In the genomic region with DNA sequence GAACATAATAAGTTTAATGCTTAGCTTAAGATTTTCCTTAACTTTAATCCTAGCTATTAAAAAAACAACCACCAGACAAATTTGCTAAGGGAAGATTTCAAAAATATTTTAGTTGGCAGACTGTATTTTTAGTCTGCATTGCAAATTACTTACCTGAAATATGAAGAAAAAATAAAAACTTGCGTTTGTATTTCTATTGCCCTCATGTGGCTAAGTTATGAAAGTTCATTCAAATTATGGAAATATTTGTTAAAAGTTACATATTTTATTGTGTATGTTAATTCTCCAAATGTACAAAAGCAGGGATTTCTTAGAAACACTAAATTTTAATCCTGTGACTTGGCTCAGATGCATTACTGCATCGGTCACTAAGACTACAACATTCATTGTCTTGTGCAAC, we compare ENCODE assay signal across 20 cellular contexts. TPM values are rescaled to one million over a fixed set of nuclear protein-coding genes. Genes with fewer than 3 reads are reported as not detected.
DNase-seq lines count a peak whose midpoint lies in the region; ATAC-seq, FAIRE-seq and TF ChIP-seq lines count a peak whose summit lies in the region.
"Had no signal": no experiment of that assay in that cellular context is flagged by ENCODE, and none has a peak within 500 bp of the region (broad histone marks: within the 10 kb centered on the region; RNA-seq: fewer than 3 reads in every experiment).

No MANE protein-coding gene starts in this region.

- H3K27me3 Mint-ChIP-seq in glutamatergic neuron (ENCODE audit: unreplicated experiment), result no peaks in the 10 kb centered on the region

- TF ChIP-seq POLR2A in A549 (IDR thresholded peaks at IDR 0.05; ENCODE audit: low read length) (no peak), HepG2 (IDR thresholded peaks at IDR 0.05; ENCODE audit: insufficient read depth in 1 of 2, low read depth in 2 of 2, low read length in 2 of 2) (no peak)

- H3K27ac ChIP-seq in A549 (no peak overlapping the region), HepG2 (ENCODE audit: extremely low read length, insufficient read depth, low read length) (no peak overlapping the region), heart right ventricle (no peak overlapping the region)
- H3K27ac ChIP-seq: neutrophil, right lobe of liver, stomach, upper lobe of right lung had no signal

- no peak overlapping the region for H3K27ac Mint-ChIP-seq in glutamatergic neuron (ENCODE audit: unreplicated experiment)

- no peaks in the 10 kb centered on the region for H3K9me3 ChIP-seq in A549
- no peaks in the 10 kb centered on the region for H3K9me3 ChIP-seq in adipocyte (ENCODE audit: control insufficient read depth, low read length)
- no peaks in the 10 kb centered on the region for H3K9me3 ChIP-seq in HepG2 (ENCODE audit: low read length)
- H3K9me3 ChIP-seq in heart right ventricle, result no peaks in the 10 kb centered on the region
- H3K9me3 ChIP-seq: HAP-1, mucosa of descending colon, neutrophil, right lobe of liver, stomach, upper lobe of right lung had no signal

- no peaks in the 10 kb centered on the region for H3K27me3 ChIP-seq in adipocyte (replicated peaks; ENCODE audit: control insufficient read depth, insufficient read depth, low read length)
- H3K27me3 ChIP-seq in HepG2 (ENCODE audit: control insufficient read depth in 1 of 2, insufficient read depth in 2 of 2, low read length in 2 of 2), result no peaks in the 10 kb centered on the region
- H3K27me3 ChIP-seq in heart right ventricle, result no peaks in the 10 kb centered on the region
- H3K27me3 ChIP-seq: neutrophil, right lobe of liver, stomach, upper lobe of right lung had no signal

- DNase-seq in A549 (ENCODE audit: low read depth in 1 of 2, low spot score in 1 of 2) (no peak), GM12864 (ENCODE audit: low read depth) (no peak), adipocyte (ENCODE audit: low read depth) (peak; percentile 40), glutamatergic neuron (no peak), HepG2 (ENCODE audit: low spot score) (no peak), posterior cingulate gyrus (no peak), NCI-H2081 (lab: John Stamatoyannopoulos, UW) (no peak), heart right ventricle (no peak)
- DNase-seq: KBM-7; left ventricle myocardium superior; mucosa of descending colon; NCI-H526 treated with DMSO at 0.1 percent for 48 hours; right lobe of liver; stimulated activated CD4-positive, alpha-beta T cell treated with anti-CD3 and anti-CD28 coated beads, Interleukin-1b, Interleukin-23, amount 100 ng/mL, for 48 hours; stomach; T-helper 9 cell; upper lobe of right lung had no signal

- no peak for ATAC-seq in A549
- ATAC-seq in HepG2, result no peak
- no peak for ATAC-seq in heart right ventricle
- ATAC-seq: GM12878, left ventricle myocardium superior, mucosa of descending colon, right lobe of liver, upper lobe of right lung had no signal

- in situ Hi-C loops in HepG2 (cut with HindIII; ENCODE audit: extremely low pct_ligation_motif_present, low pct_unique_long_range_greater_than_20kb), result no loop called here

- intact Hi-C loops in HepG2 (cut with micrococcal nuclease; ENCODE audit: unreplicated experiment), result no loop called here
- intact Hi-C loops in posterior cingulate gyrus (cut with DNase I), result no loop called here
- intact Hi-C loops in heart right ventricle (cut with DNase I), result no loop called here

- TF ChIP-seq RAD21 in A549 (conservative IDR thresholded peaks at IDR 0.05 in 1 of 2, IDR thresholded peaks at IDR 0.05 in 1 of 2) (peak; percentile 28 to 52; a peak in 3 of 5 replicates), HepG2 (CRISPR knock-in tag; IDR thresholded peaks at IDR 0.05) (no peak)

- no peaks in the 10 kb centered on the region for H3K9me3 Mint-ChIP-seq in glutamatergic neuron (ENCODE audit: unreplicated experiment)

- H3K9ac ChIP-seq in adipocyte (ENCODE audit: low read length) (no peak overlapping the region), HepG2 (ENCODE audit: insufficient read depth, low read depth, low read length) (no peak overlapping the region)

- H3K4me3 ChIP-seq in A549 (no peak overlapping the region), GM12864 (ENCODE audit: low read depth, low read length) (no peak overlapping the region), adipocyte (ENCODE audit: low read length) (no peak overlapping the region), HepG2 (replicated peaks in 1 of 3; ENCODE audit: insufficient read depth in 1 of 3, low read depth in 2 of 3, low read length in 3 of 3) (no peak overlapping the region), heart right ventricle (no peak overlapping the region)
- H3K4me3 ChIP-seq: GM12878, HAP-1, mucosa of descending colon, right lobe of liver, stomach, upper lobe of right lung had no signal

- TF ChIP-seq EP300 in A549 (IDR thresholded peaks at IDR 0.05) (no peak), HepG2 (IDR thresholded peaks at IDR 0.05; ENCODE audit: low read depth in 2 of 2, low read length in 2 of 2) (no peak), HepG2 (CRISPR knock-in tag; IDR thresholded peaks at IDR 0.05; ENCODE audit: borderline replicate concordance) (no peak)

- H3K4me1 Mint-ChIP-seq in glutamatergic neuron (ENCODE audit: low read depth, unreplicated experiment), result no peaks in the 10 kb centered on the region

- POLR2A ChIA-PET in A549 (lab: Yijun Ruan, JAX), result interaction anchor here (0.6 to 0.9 kb wide), 2 partner anchors 9 to 135 kb away, joined by 3 read pairs; no protein-coding TSS in a partner anchor
- POLR2A ChIA-PET in HepG2 (lab: Yijun Ruan, JAX), result no interaction called here

- peaks cover 66% of the 10 kb centered on the region for H3K36me3 ChIP-seq in adipocyte (ENCODE audit: control insufficient read depth, insufficient read depth, low read length, severe bottlenecking)
- peaks cover 3 to 38% of the 10 kb centered on the region in 2 experiments for H3K36me3 ChIP-seq in HepG2 (replicated peaks in 1 of 2; ENCODE audit: control insufficient read depth in 1 of 2, insufficient read depth in 2 of 2, low read length in 2 of 2)
- peaks cover 0 to 99% (median 19%) of the 10 kb centered on the region in 9 donors for H3K36me3 ChIP-seq in heart right ventricle

- FAIRE-seq in A549 (lab: Jason Lieb, UNC) (peak; percentile 78), HepG2 (lab: Jason Lieb, UNC) (no peak)
- FAIRE-seq: GM12878 had no signal

- no peaks in the 10 kb centered on the region for H3K79me2 ChIP-seq in HepG2 (ENCODE audit: insufficient read depth, low read length)

- CTCF ChIA-PET in A549 (lab: Yijun Ruan, JAX), result interaction anchor here (0.6 to 29.8 kb wide), 16 partner anchors 9 to 129 kb away, joined by 3 to 685 read pairs (median 4); partner anchors contain the start of gene GCNT3
- CTCF ChIA-PET in HepG2 (lab: Yijun Ruan, JAX; ENCODE audit: low intra/inter-chr PET ratio, low total read pairs), result no interaction called here

- H4K20me1 ChIP-seq in HepG2 (ENCODE audit: insufficient read depth, low read length), result no peaks in the 10 kb centered on the region; the same call in 1 of the 2 replicates

- H3K4me2 ChIP-seq in A549, result no peak overlapping the region
- H3K4me2 ChIP-seq in HepG2 (ENCODE audit: low read depth, low read length), result no peak overlapping the region

- TF ChIP-seq CTCF in A549 (IDR thresholded peaks at IDR 0.05) (peak; percentile 49), GM12864 (IDR thresholded peaks at IDR 0.05; ENCODE audit: low read depth, low read length, missing control alignments) (peak; percentile 12), glutamatergic neuron (IDR thresholded peaks at IDR 0.05; ENCODE audit: partially characterized antibody, unreplicated experiment) (peak; percentile 45), HepG2 (CRISPR knock-in tag; IDR thresholded peaks at IDR 0.05) (no peak), heart right ventricle (IDR thresholded peaks at IDR 0.05) (peak in 2 of 9 donors; percentile 5 to 13)

- no peaks in the 10 kb centered on the region for H3K36me3 Mint-ChIP-seq in glutamatergic neuron (ENCODE audit: unreplicated experiment)

- H2AFZ ChIP-seq in HepG2 (ENCODE audit: low read length), result no peak overlapping the region

- 66% methylated on average over 2 of the region's 2 CpGs for WGBS in A549 (ENCODE audit: missing lambda C conversion rate)
- WGBS in HepG2 (ENCODE audit: low lambda C conversion rate), result 98% methylated on average over 2 of the region's 2 CpGs
- 89 to 92% methylated on average over 2 of the region's 2 CpGs for WGBS in heart right ventricle, 2 donors

- H3K4me1 ChIP-seq in A549 (peaks cover 6% of the 10 kb centered on the region), adipocyte (ENCODE audit: control insufficient read depth, insufficient read depth, low read length) (no peaks in the 10 kb centered on the region), HepG2 (ENCODE audit: insufficient read depth, low read length) (no peaks in the 10 kb centered on the region), heart right ventricle (no peaks in the 10 kb centered on the region)
- H3K4me1 ChIP-seq: right lobe of liver, stomach, upper lobe of right lung had no signal

- BruUV-seq in HepG2 (replicated peaks; lab: Mats Ljungman, UMichigan), result no TSS peak

- no peak overlapping the region for H3K4me3 Mint-ChIP-seq in glutamatergic neuron (ENCODE audit: unreplicated experiment)

RNA-seq across cellular contexts. Expression of gene GTF2A2, which starts 15.0 kb away (rescaled TPM):
- polyA plus RNA-seq in A549 (2011; rRNA removed), result 137 and 220 TPM in 2 replicates
- 74.0 and 85.5 TPM in 2 replicates for polyA plus RNA-seq in A549 (2012; cell fraction: cytosol; rRNA removed)
- 44.3 and 45.3 TPM in 2 replicates for polyA plus RNA-seq in A549 (2012; cell fraction: nucleus; rRNA removed)
- 259 to 282 TPM (median 267 TPM) in 3 replicates for polyA plus RNA-seq in A549 (2017; fragmentation: RNase III; extraction: RNeasy Plus Mini Kit Qiagen cat#74134 plus additional on column Dnase treatment)
- polyA minus RNA-seq in A549 (2011; rRNA and poly(A)+ RNA removed), result 18.5 and 19.0 TPM in 2 replicates
- 105 TPM for total RNA-seq in glutamatergic neuron (ENCODE audit: unreplicated experiment)
- 106 and 118 TPM in 2 replicates for total RNA-seq in HepG2 (2016; rRNA removed; fragmentation: Illumina TruSeq; extraction: Trizol)
- total RNA-seq in HepG2 (2016; cell fraction: cytosol; rRNA removed; fragmentation: Illumina TruSeq; extraction: Trizol; ENCODE audit: low read depth), result 74.1 and 118 TPM in 2 replicates
- total RNA-seq in HepG2 (2016; cell fraction: insoluble cytoplasmic fraction; rRNA removed; fragmentation: Illumina TruSeq; extraction: Trizol), result 109 and 142 TPM in 2 replicates
- 141 and 182 TPM in 2 replicates for total RNA-seq in HepG2 (2016; cell fraction: membrane; rRNA removed; fragmentation: Illumina TruSeq; extraction: Trizol)
- 39.0 and 52.5 TPM in 2 replicates for total RNA-seq in HepG2 (2016; cell fraction: nucleus; rRNA removed; fragmentation: Illumina TruSeq; extraction: Trizol)
- polyA plus RNA-seq in HepG2 (2011; rRNA removed), result 23.3 and 24.4 TPM in 2 replicates
- polyA plus RNA-seq in HepG2 (2011; cell fraction: cytosol; rRNA removed), result 24.7 and 43.0 TPM in 2 replicates
- 5.5 and 6.4 TPM in 2 replicates for polyA plus RNA-seq in HepG2 (2011; cell fraction: nucleus; rRNA removed)
- polyA plus RNA-seq in HepG2 (2012), result 44.4 and 55.1 TPM in 2 replicates
- polyA plus RNA-seq in HepG2 (2016; cell fraction: cytosol; fragmentation: Illumina TruSeq; extraction: Trizol; ENCODE audit: low read depth), result 234 and 380 TPM in 2 replicates
- polyA plus RNA-seq in HepG2 (2016; cell fraction: insoluble cytoplasmic fraction; fragmentation: Illumina TruSeq; extraction: Trizol; ENCODE audit: low read depth), result 194 and 206 TPM in 2 replicates
- 203 and 294 TPM in 2 replicates for polyA plus RNA-seq in HepG2 (2016; cell fraction: membrane; fragmentation: Illumina TruSeq; extraction: Trizol; ENCODE audit: low read depth)
- 80.3 and 80.7 TPM in 2 replicates for polyA plus RNA-seq in HepG2 (2016; cell fraction: nucleus; fragmentation: Illumina TruSeq; extraction: Trizol; ENCODE audit: insufficient read depth, low read depth)
- polyA minus RNA-seq in HepG2 (2011; rRNA and poly(A)+ RNA removed; ENCODE audit: low replicate concordance), result 2.4 and 16.3 TPM in 2 replicates
- polyA minus RNA-seq in HepG2 (2011; cell fraction: cytosol; rRNA and poly(A)+ RNA removed), result 10.3 and 16.3 TPM in 2 replicates
- polyA minus RNA-seq in HepG2 (2011; cell fraction: nucleus; rRNA and poly(A)+ RNA removed), result 8.7 and 12.1 TPM in 2 replicates
- total RNA-seq in heart right ventricle, result 100 to 1,000 TPM; 121 to 150 (median 129) TPM
- polyA plus RNA-seq in heart right ventricle, result 100 to 1,000 TPM in 1 of 2 donors, 10 to 100 TPM in 1; 56.9 to 120 TPM

RNA-seq across cellular contexts. Expression of gene GCNT3, which starts 30.8 kb away (rescaled TPM):
- 134 and 153 TPM in 2 replicates for polyA plus RNA-seq in A549 (2011; rRNA removed)
- 37.2 and 41.9 TPM in 2 replicates for polyA plus RNA-seq in A549 (2012; cell fraction: cytosol; rRNA removed)
- 35.0 and 53.3 TPM in 2 replicates for polyA plus RNA-seq in A549 (2012; cell fraction: nucleus; rRNA removed)
- polyA plus RNA-seq in A549 (2017; fragmentation: RNase III; extraction: RNeasy Plus Mini Kit Qiagen cat#74134 plus additional on column Dnase treatment), result 61.4 to 69.2 TPM (median 62.7 TPM) in 3 replicates
- polyA minus RNA-seq in A549 (2011; rRNA and poly(A)+ RNA removed), result 78.7 and 82.6 TPM in 2 replicates
- total RNA-seq in glutamatergic neuron (ENCODE audit: unreplicated experiment), result not detected
- 7.7 and 9.8 TPM in 2 replicates for total RNA-seq in HepG2 (2016; rRNA removed; fragmentation: Illumina TruSeq; extraction: Trizol)
- 1.5 TPM in 2 replicates for total RNA-seq in HepG2 (2016; cell fraction: cytosol; rRNA removed; fragmentation: Illumina TruSeq; extraction: Trizol; ENCODE audit: low read depth)
- 8.9 and 12.0 TPM in 2 replicates for total RNA-seq in HepG2 (2016; cell fraction: insoluble cytoplasmic fraction; rRNA removed; fragmentation: Illumina TruSeq; extraction: Trizol)
- 4.4 and 4.5 TPM in 2 replicates for total RNA-seq in HepG2 (2016; cell fraction: membrane; rRNA removed; fragmentation: Illumina TruSeq; extraction: Trizol)
- total RNA-seq in HepG2 (2016; cell fraction: nucleus; rRNA removed; fragmentation: Illumina TruSeq; extraction: Trizol), result 8.1 and 9.7 TPM in 2 replicates
- polyA plus RNA-seq in HepG2 (2011; rRNA removed), result 5.8 and 6.8 TPM in 2 replicates
- polyA plus RNA-seq in HepG2 (2011; cell fraction: cytosol; rRNA removed), result 4.2 and 5.8 TPM in 2 replicates
- polyA plus RNA-seq in HepG2 (2011; cell fraction: nucleus; rRNA removed), result 2.0 and 2.9 TPM in 2 replicates
- polyA plus RNA-seq in HepG2 (2012), result 2.8 and 3.2 TPM in 2 replicates
- polyA plus RNA-seq in HepG2 (2016; cell fraction: cytosol; fragmentation: Illumina TruSeq; extraction: Trizol; ENCODE audit: low read depth), result 0.95 and 1.4 TPM in 2 replicates
- polyA plus RNA-seq in HepG2 (2016; cell fraction: insoluble cytoplasmic fraction; fragmentation: Illumina TruSeq; extraction: Trizol; ENCODE audit: low read depth), result 6.9 and 7.1 TPM in 2 replicates
- polyA plus RNA-seq in HepG2 (2016; cell fraction: membrane; fragmentation: Illumina TruSeq; extraction: Trizol; ENCODE audit: low read depth), result 2.6 and 3.6 TPM in 2 replicates
- 10.4 and 12.2 TPM in 2 replicates for polyA plus RNA-seq in HepG2 (2016; cell fraction: nucleus; fragmentation: Illumina TruSeq; extraction: Trizol; ENCODE audit: insufficient read depth, low read depth)
- 4.5 and 7.0 TPM in 2 replicates for polyA minus RNA-seq in HepG2 (2011; rRNA and poly(A)+ RNA removed; ENCODE audit: low replicate concordance)
- 3.3 and 4.0 TPM in 2 replicates for polyA minus RNA-seq in HepG2 (2011; cell fraction: cytosol; rRNA and poly(A)+ RNA removed)
- 3.1 and 6.2 TPM in 2 replicates for polyA minus RNA-seq in HepG2 (2011; cell fraction: nucleus; rRNA and poly(A)+ RNA removed)
- under 1 TPM in 4 of 10 donors, not detected in 6; 0.12 to 0.55 (median 0.33) TPM for total RNA-seq in heart right ventricle
- under 1 TPM in 1 of 2 donors, not detected in 1; 0.37 TPM for polyA plus RNA-seq in heart right ventricle
- total RNA-seq: left ventricle myocardium superior had no signal

RNA-seq across cellular contexts. Expression of gene BNIP2, which starts 46.8 kb away (rescaled TPM):
- polyA plus RNA-seq in A549 (2011; rRNA removed) (93.6 and 146 TPM in 2 replicates), A549 (2017; fragmentation: RNase III; extraction: RNeasy Plus Mini Kit Qiagen cat#74134 plus additional on column Dnase treatment) (90.8 to 107 TPM (median 101 TPM) in 3 replicates), HepG2 (2011; rRNA removed) (11.9 and 17.4 TPM in 2 replicates), heart right ventricle (10 to 100 TPM; 28.3 to 29.2 TPM)
- polyA plus RNA-seq in A549 (2012; cell fraction: cytosol; rRNA removed), result 70.7 and 79.3 TPM in 2 replicates
- polyA plus RNA-seq in A549 (2012; cell fraction: nucleus; rRNA removed), result 35.6 and 40.7 TPM in 2 replicates
- 23.4 and 24.4 TPM in 2 replicates for polyA minus RNA-seq in A549 (2011; rRNA and poly(A)+ RNA removed)
- total RNA-seq in glutamatergic neuron (ENCODE audit: unreplicated experiment) (70.2 TPM), HepG2 (2016; rRNA removed; fragmentation: Illumina TruSeq; extraction: Trizol) (55.1 and 57.6 TPM in 2 replicates), heart right ventricle (10 to 100 TPM; 65.2 to 96.6 (median 80.2) TPM)
- 14.7 and 15.0 TPM in 2 replicates for total RNA-seq in HepG2 (2016; cell fraction: cytosol; rRNA removed; fragmentation: Illumina TruSeq; extraction: Trizol; ENCODE audit: low read depth)
- 53.0 and 56.3 TPM in 2 replicates for total RNA-seq in HepG2 (2016; cell fraction: insoluble cytoplasmic fraction; rRNA removed; fragmentation: Illumina TruSeq; extraction: Trizol)
- total RNA-seq in HepG2 (2016; cell fraction: membrane; rRNA removed; fragmentation: Illumina TruSeq; extraction: Trizol), result 19.6 and 21.1 TPM in 2 replicates
- total RNA-seq in HepG2 (2016; cell fraction: nucleus; rRNA removed; fragmentation: Illumina TruSeq; extraction: Trizol), result 59.8 and 62.4 TPM in 2 replicates
- polyA plus RNA-seq in HepG2 (2011; cell fraction: cytosol; rRNA removed), result 15.1 and 17.3 TPM in 2 replicates
- 20.7 and 22.5 TPM in 2 replicates for polyA plus RNA-seq in HepG2 (2011; cell fraction: nucleus; rRNA removed)
- polyA plus RNA-seq in HepG2 (2012), result 24.1 and 27.1 TPM in 2 replicates
- polyA plus RNA-seq in HepG2 (2016; cell fraction: cytosol; fragmentation: Illumina TruSeq; extraction: Trizol; ENCODE audit: low read depth), result 3.1 and 4.4 TPM in 2 replicates
- 39.2 and 39.8 TPM in 2 replicates for polyA plus RNA-seq in HepG2 (2016; cell fraction: insoluble cytoplasmic fraction; fragmentation: Illumina TruSeq; extraction: Trizol; ENCODE audit: low read depth)
- polyA plus RNA-seq in HepG2 (2016; cell fraction: membrane; fragmentation: Illumina TruSeq; extraction: Trizol; ENCODE audit: low read depth), result 11.3 and 11.4 TPM in 2 replicates
- 64.4 and 67.5 TPM in 2 replicates for polyA plus RNA-seq in HepG2 (2016; cell fraction: nucleus; fragmentation: Illumina TruSeq; extraction: Trizol; ENCODE audit: insufficient read depth, low read depth)
- 5.2 and 8.2 TPM in 2 replicates for polyA minus RNA-seq in HepG2 (2011; rRNA and poly(A)+ RNA removed; ENCODE audit: low replicate concordance)
- 27.3 and 28.5 TPM in 2 replicates for polyA minus RNA-seq in HepG2 (2011; cell fraction: cytosol; rRNA and poly(A)+ RNA removed)
- 69.1 and 79.8 TPM in 2 replicates for polyA minus RNA-seq in HepG2 (2011; cell fraction: nucleus; rRNA and poly(A)+ RNA removed)

Comparison
In these comparisons a context has a peak if more than half of its experiments do, and no peak if none do; other contexts are left out.
1. Of the 38 proteins assayed by ChIP-seq in both HepG2 and A549: peak only in HepG2: none; only in A549: CTCF, HOXA7, RAD21 and SMC3; in both: none; in neither: 34.